12 cellular contexts compared by ENCODE assay signal in the genomic region with DNA sequence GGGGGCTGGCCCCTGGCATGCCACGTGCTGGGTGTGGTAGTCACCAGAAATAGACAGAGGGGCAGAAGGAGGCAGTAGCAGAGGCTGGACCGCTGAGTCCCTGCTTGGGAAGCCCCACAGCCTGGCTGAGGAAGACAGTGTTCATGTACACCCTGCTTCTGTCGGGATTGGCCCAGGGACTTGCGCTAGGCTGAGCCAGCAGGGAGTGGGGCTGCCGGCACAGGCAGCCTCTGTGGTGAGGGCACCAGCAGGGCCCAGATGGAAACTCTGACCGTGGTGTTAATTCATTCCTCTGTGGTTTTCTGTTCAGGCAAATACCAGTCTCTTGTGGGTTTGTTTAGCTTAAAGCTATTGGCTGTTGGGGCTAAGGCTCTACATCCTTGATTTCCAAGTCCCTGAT.
DNase-seq lines count a peak whose midpoint lies in the region; ATAC-seq and TF ChIP-seq lines count a peak whose summit lies in the region.
"Had no signal": no experiment of that assay in that cellular context is flagged by ENCODE, and none has a peak within 500 bp of the region (broad histone marks: within the 10 kb centered on the region; RNA-seq: fewer than 3 reads in every experiment).

No MANE protein-coding gene starts in this region.

- no peak for DNase-seq in activated naive CD4-positive, alpha-beta T cell treated with anti-CD3 and anti-CD28 coated beads, Interleukin-2, amount 50 U/mL, for 72 hours (ENCODE audit: low spot score in 2 of 2)
- DNase-seq in activated naive CD4-positive, alpha-beta T cell treated with anti-CD3 and anti-CD28 coated beads, Interleukin-2, amount 10 ng/mL, durations not matched to agents 7 days and 5 days = no peak
- peak; percentile 6 to 66 for DNase-seq in fibroblast of lung (ENCODE audit: low read depth in 2 of 2)
- peak; percentile 31 for DNase-seq in stimulated activated naive CD8-positive, alpha-beta T cell treated with anti-CD3 and anti-CD28 coated beads, Interleukin-15, Interleukin-2, amounts not matched to agents 100 U/mL and 50 U/mL, for 24 hours
- DNase-seq in stimulated activated naive CD4-positive, alpha-beta T cell treated with Interleukin-2 at 50 U/mL for 16 hours (lab: John Stamatoyannopoulos, UW) = no peak
- no peak for DNase-seq in GM20000 (ENCODE audit: low spot score)
- DNase-seq: amygdala, naive B cell had no signal

- no peak overlapping the region for H3K27ac ChIP-seq in fibroblast of lung (ENCODE audit: insufficient read depth, low read length)
- H3K27ac ChIP-seq: HL-60 had no signal

- peak; percentile 10 to 62 for ATAC-seq in activated naive CD4-positive, alpha-beta T cell treated with anti-CD3 and anti-CD28 coated beads, Interleukin-2, amount 50 U/mL, for 72 hours
- ATAC-seq in HG03432 (IDR thresholded peaks at IDR 0.05; ENCODE audit: unreplicated experiment) (peak; percentile 29), GM18505 (IDR thresholded peaks at IDR 0.05; ENCODE audit: unreplicated experiment) (no peak)
- peak; percentile 80 for ATAC-seq in stimulated activated naive CD8-positive, alpha-beta T cell treated with anti-CD3 and anti-CD28 coated beads, Interleukin-15, Interleukin-2, amounts not matched to agents 100 U/mL and 50 U/mL, for 24 hours

- H3K4me3 ChIP-seq in fibroblast of lung (replicated peaks in 1 of 4; ENCODE audit: control extremely low read depth in 1 of 4, insufficient read depth in 1 of 4, low read depth in 3 of 4, low read length in 4 of 4) = no peak overlapping the region
- H3K4me3 ChIP-seq: smooth muscle cell had no signal

- no peaks in the 10 kb centered on the region for H3K36me3 ChIP-seq in fibroblast of lung (ENCODE audit: control insufficient read depth, insufficient read depth, low read length)

- H3K4me1 ChIP-seq in fibroblast of lung (ENCODE audit: control insufficient read depth, extremely low read depth, insufficient read depth, low read length) = peaks cover 2% of the 10 kb centered on the region

- TF ChIP-seq CTCF in fibroblast of lung (conservative IDR thresholded peaks at IDR 0.05 in 1 of 2, IDR thresholded peaks at IDR 0.05 in 1 of 2; ENCODE audit: low read depth in 1 of 2, low read length in 2 of 2) (no peak), GM20000 (IDR thresholded peaks at IDR 0.05; ENCODE audit: extremely low read depth, missing control alignments) (no peak)

- no peak overlapping the region for H3K9ac ChIP-seq in fibroblast of lung (ENCODE audit: insufficient read depth, low read length)

- no peak overlapping the region for H2AFZ ChIP-seq in fibroblast of lung (ENCODE audit: low read length)

- H3K27me3 Mint-ChIP-seq in activated naive CD4-positive, alpha-beta T cell treated with anti-CD3 and anti-CD28 coated beads, Interleukin-2, amount 10 ng/mL, durations not matched to agents 7 days and 5 days = no peaks in the 10 kb centered on the region

- H3K27me3 ChIP-seq in fibroblast of lung (ENCODE audit: control insufficient read depth, insufficient read depth, low read length) = no peaks in the 10 kb centered on the region

- peaks cover 6% of the 10 kb centered on the region for H3K4me1 Mint-ChIP-seq in activated naive CD4-positive, alpha-beta T cell treated with anti-CD3 and anti-CD28 coated beads, Interleukin-2, amount 10 ng/mL, durations not matched to agents 7 days and 5 days
- H3K4me1 Mint-ChIP-seq: naive B cell had no signal

- no peaks in the 10 kb centered on the region for H3K36me3 Mint-ChIP-seq in activated naive CD4-positive, alpha-beta T cell treated with anti-CD3 and anti-CD28 coated beads, Interleukin-2, amount 50 U/mL, for 72 hours
- H3K36me3 Mint-ChIP-seq in activated naive CD4-positive, alpha-beta T cell treated with anti-CD3 and anti-CD28 coated beads, Interleukin-2, amount 10 ng/mL, durations not matched to agents 7 days and 5 days = no peaks in the 10 kb centered on the region

- peak overlapping the region in 1 of 2 donors; percentile 39 for H3K27ac Mint-ChIP-seq in activated naive CD4-positive, alpha-beta T cell treated with anti-CD3 and anti-CD28 coated beads, Interleukin-2, amount 50 U/mL, for 72 hours
- H3K27ac Mint-ChIP-seq in activated naive CD4-positive, alpha-beta T cell treated with anti-CD3 and anti-CD28 coated beads, Interleukin-2, amount 10 ng/mL, durations not matched to agents 7 days and 5 days = no peak overlapping the region
- H3K27ac Mint-ChIP-seq: naive B cell had no signal

- no peak for TF ChIP-seq POLR2A in GM18505 (IDR thresholded peaks at IDR 0.05; ENCODE audit: borderline replicate concordance, extremely low read depth, insufficient read depth, insufficient read length)

- no peaks in the 10 kb centered on the region for H3K9me3 Mint-ChIP-seq in activated naive CD4-positive, alpha-beta T cell treated with anti-CD3 and anti-CD28 coated beads, Interleukin-2, amount 50 U/mL, for 72 hours
- no peaks in the 10 kb centered on the region for H3K9me3 Mint-ChIP-seq in activated naive CD4-positive, alpha-beta T cell treated with anti-CD3 and anti-CD28 coated beads, Interleukin-2, amount 10 ng/mL, durations not matched to agents 7 days and 5 days
- H3K9me3 Mint-ChIP-seq: naive B cell had no signal

- CTCF ChIA-PET in activated naive CD4-positive, alpha-beta T cell treated with anti-CD3 and anti-CD28 coated beads, Interleukin-2, amount 10 ng/mL, durations not matched to agents 7 days and 5 days (lab: Charles Lee) = no interaction called here

- H3K4me2 ChIP-seq in fibroblast of lung (ENCODE audit: extremely low read depth, insufficient read depth, low read length) = no peak overlapping the region

- no peaks in the 10 kb centered on the region for H3K79me2 ChIP-seq in fibroblast of lung (ENCODE audit: control insufficient read depth, insufficient read depth, low read length)

- no peak overlapping the region for H3K4me3 Mint-ChIP-seq in activated naive CD4-positive, alpha-beta T cell treated with anti-CD3 and anti-CD28 coated beads, Interleukin-2, amount 10 ng/mL, durations not matched to agents 7 days and 5 days
- H3K4me3 Mint-ChIP-seq: naive B cell had no signal

- no peaks in the 10 kb centered on the region for H3K9me3 ChIP-seq in fibroblast of lung (ENCODE audit: control insufficient read depth, insufficient read depth, low read depth, low read length)

- H4K20me1 ChIP-seq in fibroblast of lung (ENCODE audit: control insufficient read depth, extremely low read depth, insufficient read depth, low read length) = no peaks in the 10 kb centered on the region

Comparison
In these comparisons a context has a peak if more than half of its experiments do, and no peak if none do; other contexts are left out.
1. DNase-seq: peak in fibroblast of lung (2 of 2) and stimulated activated naive CD8-positive, alpha-beta T cell treated with anti-CD3 and anti-CD28 coated beads, Interleukin-15, Interleukin-2, amounts not matched to agents 100 U/mL and 50 U/mL, for 24 hours (single experiment); none in activated naive CD4-positive, alpha-beta T cell treated with anti-CD3 and anti-CD28 coated beads, Interleukin-2, amount 50 U/mL, for 72 hours (0 of 2), activated naive CD4-positive, alpha-beta T cell treated with anti-CD3 and anti-CD28 coated beads, Interleukin-2, amount 10 ng/mL, durations not matched to agents 7 days and 5 days (single experiment), stimulated activated naive CD4-positive, alpha-beta T cell treated with Interleukin-2 at 50 U/mL for 16 hours (single experiment) and GM20000 (single experiment).